In genomic region chr11:66336234-66337102, GRCh38 we compare ENCODE assay signal across 1 cellular context.
A peak's percentile ranks its signal among the peaks of the same experiment; 100 is the strongest.
TF ChIP-seq lines count a peak whose summit lies in the region.

TSS of gene RIN1 (minus strand) at chr11:66336434. CDS start at chr11:66336402, 32 bp downstream.

TF ChIP-seq in HepG2, 621 proteins besides CTCF, POLR2A, EP300 and RAD21 (continued from another document):
- TF ChIP-seq ZBED4 (CRISPR knock-in tag; IDR thresholded peaks at IDR 0.05; ENCODE audit: borderline replicate concordance) (peak; percentile 38; the same call in 1 of the 2 replicates), GFI1 (CRISPR knock-in tag; IDR thresholded peaks at IDR 0.05; ENCODE audit: borderline replicate concordance) (peak; percentile 75), ESRRA (CRISPR knock-in tag; IDR thresholded peaks at IDR 0.05; ENCODE audit: low read depth) (peak; percentile 79; the same call in 1 of the 2 replicates), SMYD3 (CRISPR knock-in tag; IDR thresholded peaks at IDR 0.05) (peak; percentile 66; the same call in 1 of the 2 replicates), TAF1 (CRISPR knock-in tag; IDR thresholded peaks at IDR 0.05) (peak; percentile 40; the same call in 1 of the 2 replicates), MBD4 (IDR thresholded peaks at IDR 0.05; ENCODE audit: borderline replicate concordance, low read length) (no peak), HNF4A (CRISPR knock-in tag; IDR thresholded peaks at IDR 0.05) (peak; percentile 68), PRDM4 (CRISPR knock-in tag; IDR thresholded peaks at IDR 0.05; ENCODE audit: borderline replicate concordance) (no peak), ZNF615 (CRISPR knock-in tag; IDR thresholded peaks at IDR 0.05; ENCODE audit: borderline replicate concordance) (no peak), ELF4 (CRISPR knock-in tag; IDR thresholded peaks at IDR 0.05; ENCODE audit: borderline replicate concordance) (peak; percentile 86), NRL (CRISPR knock-in tag; IDR thresholded peaks at IDR 0.05; ENCODE audit: borderline replicate concordance) (peak; percentile 65), NFYC (CRISPR knock-in tag; IDR thresholded peaks at IDR 0.05) (peak; percentile 26; the same call in 1 of the 2 replicates)
TF ChIP-seq in HepG2: peak in this region for 279.
